13 cellular contexts compared by ENCODE assay signal in the genomic region with DNA sequence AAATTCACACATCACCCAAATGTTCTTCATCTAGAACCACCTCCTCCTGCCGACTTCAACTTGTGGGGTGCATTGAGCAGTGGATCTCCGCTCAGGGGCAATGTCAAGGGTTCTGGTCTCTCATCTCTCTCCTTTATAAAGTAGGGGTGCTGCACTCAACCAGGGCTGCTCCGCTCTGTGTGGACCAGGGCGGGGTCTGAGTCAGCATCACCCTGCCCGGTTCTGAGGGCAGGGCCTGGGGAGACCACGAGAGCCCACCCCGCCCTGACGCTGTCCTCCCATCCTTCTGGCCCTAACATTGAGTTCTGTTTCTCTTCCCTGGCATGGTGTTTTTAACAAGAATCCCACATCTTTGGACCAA.
DNase-seq lines count a peak whose midpoint lies in the region; ATAC-seq and TF ChIP-seq lines count a peak whose summit lies in the region.
"Had no signal": no experiment of that assay in that cellular context is flagged by ENCODE, and none has a peak within 500 bp of the region (broad histone marks: within the 10 kb centered on the region; RNA-seq: fewer than 3 reads in every experiment).

No MANE protein-coding gene starts in this region.

- CTCF ChIA-PET in activated CD8-positive, alpha-beta memory T cell treated with anti-CD3 and anti-CD28 coated beads, Interleukin-2, amount 10 ng/mL, durations not matched to agents 7 days and 5 days (lab: Charles Lee): no interaction called here

- H3K9me3 ChIP-seq in endodermal cell (ENCODE audit: control insufficient read depth, low read length): peaks cover 5% of the 10 kb centered on the region
- H3K9me3 ChIP-seq in osteoblast (ENCODE audit: low read depth, low read length): no peaks in the 10 kb centered on the region
- H3K9me3 ChIP-seq in vagina: no peaks in the 10 kb centered on the region

- intact Hi-C loops in vagina (cut with DNase I): no loop called here

- no peaks in the 10 kb centered on the region for H4K20me1 ChIP-seq in osteoblast (ENCODE audit: insufficient read depth, low read length)
- H4K20me1 ChIP-seq: BLaER1 had no signal

- no peak overlapping the region for H3K4me3 Mint-ChIP-seq in activated CD8-positive, alpha-beta memory T cell treated with anti-CD3 and anti-CD28 coated beads, Interleukin-2, amount 10 ng/mL, durations not matched to agents 7 days and 5 days
- no peak overlapping the region for H3K4me3 Mint-ChIP-seq in endodermal cell
- H3K4me3 Mint-ChIP-seq: GM23338, H9 had no signal

- no peaks in the 10 kb centered on the region for H3K79me2 ChIP-seq in osteoblast (ENCODE audit: insufficient read depth, low read length)

- H3K4me3 ChIP-seq in endodermal cell (ENCODE audit: low read length) (no peak overlapping the region), osteoblast (ENCODE audit: insufficient read depth, low read length) (no peak overlapping the region), vagina (no peak overlapping the region)
- H3K4me3 ChIP-seq: BLaER1, GM23338 had no signal

- H3K27me3 ChIP-seq in endodermal cell (ENCODE audit: control insufficient read depth, insufficient read depth, low read length, poor library complexity, severe bottlenecking) (peaks cover 8% of the 10 kb centered on the region), osteoblast (ENCODE audit: insufficient read depth, low read length) (no peaks in the 10 kb centered on the region), vagina (no peaks in the 10 kb centered on the region)

- ATAC-seq in activated CD8-positive, alpha-beta memory T cell treated with anti-CD3 and anti-CD28 coated beads, Interleukin-2, amount 10 ng/mL, durations not matched to agents 7 days and 5 days: no peak
- ATAC-seq: GM23338 had no signal

- H3K9ac ChIP-seq in endodermal cell (ENCODE audit: extremely low read depth, low read length, poor library complexity, severe bottlenecking): no peak overlapping the region
- H3K9ac ChIP-seq: BLaER1 had no signal

- 86 to 96% methylated on average over 1 to 8 of the region's 8 CpGs for WGBS in endodermal cell (ENCODE audit: insufficient coverage in 1 of 2, insufficient read length in 1 of 2), 2 experiments

- no peaks in the 10 kb centered on the region for H3K27me3 Mint-ChIP-seq in activated CD8-positive, alpha-beta memory T cell treated with anti-CD3 and anti-CD28 coated beads, Interleukin-2, amount 10 ng/mL, durations not matched to agents 7 days and 5 days
- peaks cover 5% of the 10 kb centered on the region for H3K27me3 Mint-ChIP-seq in endodermal cell (ENCODE audit: insufficient read depth)

- H3K4me2 ChIP-seq in osteoblast (ENCODE audit: insufficient read depth, low read length): no peak overlapping the region
- H3K4me2 ChIP-seq: BLaER1, GM23338 had no signal

- no peaks in the 10 kb centered on the region for H3K36me3 ChIP-seq in endodermal cell (ENCODE audit: control insufficient read depth, insufficient read depth, low read length)
- no peaks in the 10 kb centered on the region for H3K36me3 ChIP-seq in osteoblast (ENCODE audit: insufficient read depth, low read length)
- H3K36me3 ChIP-seq in vagina: no peaks in the 10 kb centered on the region
- H3K36me3 ChIP-seq: BLaER1 had no signal

- peak; percentile 25 for DNase-seq in activated CD8-positive, alpha-beta memory T cell treated with anti-CD3 and anti-CD28 coated beads, Interleukin-2, amount 10 ng/mL, durations not matched to agents 7 days and 5 days
- no peak for DNase-seq in activated CD8-positive, alpha-beta memory T cell treated with anti-CD3 and anti-CD28 coated beads for 24 hours
- DNase-seq in endodermal cell: peak; percentile 26
- DNase-seq in osteoblast (ENCODE audit: insufficient read length, low spot score, missing footprints): peak; percentile 74
- DNase-seq in vagina (ENCODE audit: extremely low spot score in 2 of 2): peak in 1 of 2 donors; percentile 58
- no peak for DNase-seq in NCI-H1105 (lab: John Stamatoyannopoulos, UW)
- DNase-seq in SKM-1 treated with dmso at 0.1 percent for 144 hours (lab: John Stamatoyannopoulos, UW; ENCODE audit: unreplicated experiment): no peak
- no peak for DNase-seq in effector CD8-positive, alpha-beta T cell (lab: John Stamatoyannopoulos, UW)
- DNase-seq: AML-193, EL, H9 had no signal

- H3K9me3 Mint-ChIP-seq in activated CD8-positive, alpha-beta memory T cell treated with anti-CD3 and anti-CD28 coated beads, Interleukin-2, amount 10 ng/mL, durations not matched to agents 7 days and 5 days (ENCODE audit: low read depth): no peaks in the 10 kb centered on the region
- no peaks in the 10 kb centered on the region for H3K9me3 Mint-ChIP-seq in endodermal cell
- H3K9me3 Mint-ChIP-seq: GM23338, H9 had no signal

- H3K27ac Mint-ChIP-seq in activated CD8-positive, alpha-beta memory T cell treated with anti-CD3 and anti-CD28 coated beads, Interleukin-2, amount 10 ng/mL, durations not matched to agents 7 days and 5 days: no peak overlapping the region
- H3K27ac Mint-ChIP-seq in endodermal cell: no peak overlapping the region
- H3K27ac Mint-ChIP-seq: GM23338 had no signal

- TF ChIP-seq CTCF in endodermal cell (conservative IDR thresholded peaks at IDR 0.05): no peak
- no peak for TF ChIP-seq CTCF in osteoblast (IDR thresholded peaks at IDR 0.05; ENCODE audit: extremely low read depth, low read depth, low read length)
- no peak for TF ChIP-seq CTCF in vagina (IDR thresholded peaks at IDR 0.05)

- no peak overlapping the region for H3K27ac ChIP-seq in endodermal cell (ENCODE audit: low read depth, low read length)
- H3K27ac ChIP-seq in osteoblast (ENCODE audit: low read depth, low read length): no peak overlapping the region
- peak overlapping the region; percentile 13 for H3K27ac ChIP-seq in vagina
- H3K27ac ChIP-seq: BLaER1 had no signal

- TF ChIP-seq POLR2A in vagina (IDR thresholded peaks at IDR 0.05): no peak

- H3K36me3 Mint-ChIP-seq in activated CD8-positive, alpha-beta memory T cell treated with anti-CD3 and anti-CD28 coated beads, Interleukin-2, amount 10 ng/mL, durations not matched to agents 7 days and 5 days: no peaks in the 10 kb centered on the region
- H3K36me3 Mint-ChIP-seq in endodermal cell (ENCODE audit: low read depth): no peaks in the 10 kb centered on the region

- peaks cover 17% of the 10 kb centered on the region for H3K4me1 Mint-ChIP-seq in activated CD8-positive, alpha-beta memory T cell treated with anti-CD3 and anti-CD28 coated beads, Interleukin-2, amount 10 ng/mL, durations not matched to agents 7 days and 5 days
- peaks cover 15% of the 10 kb centered on the region for H3K4me1 Mint-ChIP-seq in endodermal cell
- H3K4me1 Mint-ChIP-seq: GM23338 had no signal

- H2AFZ ChIP-seq in osteoblast (ENCODE audit: low read length): no peak overlapping the region
- H2AFZ ChIP-seq: GM23338 had no signal

- H3K4me1 ChIP-seq in endodermal cell (ENCODE audit: control insufficient read depth, insufficient read depth, low read length): no peaks in the 10 kb centered on the region
- H3K4me1 ChIP-seq in osteoblast (ENCODE audit: insufficient read depth, low read length): no peaks in the 10 kb centered on the region
- H3K4me1 ChIP-seq in vagina: no peaks in the 10 kb centered on the region

Comparison
In these comparisons a context has a peak if more than half of its experiments do, and no peak if none do; other contexts are left out.
1. DNase-seq: peak in activated CD8-positive, alpha-beta memory T cell treated with anti-CD3 and anti-CD28 coated beads, Interleukin-2, amount 10 ng/mL, durations not matched to agents 7 days and 5 days (single experiment), endodermal cell (single experiment) and osteoblast (single experiment); none in activated CD8-positive, alpha-beta memory T cell treated with anti-CD3 and anti-CD28 coated beads for 24 hours (single experiment), NCI-H1105 (single experiment), SKM-1 treated with dmso at 0.1 percent for 144 hours (single experiment) and effector CD8-positive, alpha-beta T cell (single experiment).